29 cellular contexts compared by ENCODE assay signal in the genomic region with DNA sequence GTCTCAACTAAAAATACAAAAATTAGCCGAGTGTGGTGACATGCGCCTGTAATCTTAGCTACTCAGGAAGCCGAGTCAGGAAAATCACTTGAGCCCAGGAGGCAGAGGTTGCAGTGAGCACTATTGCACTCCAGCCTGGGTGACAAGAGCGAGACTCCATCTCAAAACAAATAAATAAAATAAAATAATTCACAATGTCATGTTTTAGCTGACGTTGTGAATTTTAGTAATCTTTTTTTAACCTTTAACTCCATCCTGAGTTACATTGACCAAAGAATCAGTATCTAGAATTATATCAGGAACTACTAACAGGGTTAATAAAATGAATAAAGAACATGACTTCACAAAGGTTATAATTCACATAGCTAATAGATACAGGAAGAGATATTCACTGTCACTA.
"Had no signal": no experiment of that assay in that cellular context is flagged by ENCODE, and none has a peak within 500 bp of the region (broad histone marks: within the 10 kb centered on the region; RNA-seq: fewer than 3 reads in every experiment).

No MANE protein-coding gene starts in this region.

- H3K4me3 ChIP-seq: left lung, lower lobe of right lung, neural progenitor cell, pancreas, prostate gland, sigmoid colon, spleen, suprapubic skin, thoracic aorta, tibial nerve, uterus had no signal

- H3K27me3 Mint-ChIP-seq: stimulated activated naive CD8-positive, alpha-beta T cell treated with anti-CD3 and anti-CD28 coated beads, Interleukin-15, Interleukin-2, amounts not matched to agents 100 ng/mL and 50 ng/mL, for 24 hours; type B pancreatic cell had no signal

- H3K9me3 ChIP-seq: left lung, lower lobe of right lung, pancreas, prostate gland, sigmoid colon, spleen, suprapubic skin, thoracic aorta, tibial nerve, uterus had no signal

- ATAC-seq: left colon; left lung; lower lobe of right lung; natural killer cell; pancreas; right cardiac atrium; stimulated activated effector memory CD8-positive, alpha-beta T cell treated with anti-CD3 and anti-CD28 coated beads, Interleukin-12 subunit alpha, Interleukin-12 subunit beta, amount 100 ng/mL, for 72 hours had no signal

- H3K9ac ChIP-seq: neural progenitor cell had no signal

- H3K4me3 Mint-ChIP-seq: immature natural killer cell; natural killer cell; nephron progenitor cell; neural progenitor cell; stimulated activated effector memory CD8-positive, alpha-beta T cell treated with anti-CD3 and anti-CD28 coated beads, Interleukin-12 subunit alpha, Interleukin-12 subunit beta, amount 100 ng/mL, for 72 hours; stimulated activated naive CD8-positive, alpha-beta T cell treated with anti-CD3 and anti-CD28 coated beads, Interleukin-15, Interleukin-2, amounts not matched to agents 100 ng/mL and 50 ng/mL, for 24 hours; type B pancreatic cell had no signal

- H3K27ac Mint-ChIP-seq: nephron progenitor cell; neural progenitor cell; stimulated activated effector memory CD8-positive, alpha-beta T cell treated with anti-CD3 and anti-CD28 coated beads, Interleukin-12 subunit alpha, Interleukin-12 subunit beta, amount 100 ng/mL, for 72 hours; type B pancreatic cell had no signal

- H3K9me3 Mint-ChIP-seq: immature natural killer cell; natural killer cell; nephron progenitor cell; neural progenitor cell; stimulated activated effector memory CD8-positive, alpha-beta T cell treated with anti-CD3 and anti-CD28 coated beads, Interleukin-12 subunit alpha, Interleukin-12 subunit beta, amount 100 ng/mL, for 72 hours; stimulated activated naive CD8-positive, alpha-beta T cell treated with anti-CD3 and anti-CD28 coated beads, Interleukin-15, Interleukin-2, amounts not matched to agents 100 ng/mL and 50 ng/mL, for 24 hours; type B pancreatic cell had no signal

- H3K36me3 Mint-ChIP-seq: natural killer cell had no signal

- H3K36me3 ChIP-seq: prostate gland, uterus had no signal

- H3K27me3 ChIP-seq: left lung, neural progenitor cell, pancreas, sigmoid colon, spleen, suprapubic skin, tibial nerve, uterus had no signal

- DNase-seq: hypothalamus; immature natural killer cell; kidney; left colon; left lung; lower lobe of right lung; mammary epithelial cell; mesenchymal stem cell; natural killer cell; nephron progenitor cell; pancreas; posterior cingulate gyrus; retina; right cardiac atrium; sigmoid colon; small intestine; spleen; stimulated activated CD4-positive, alpha-beta T cell treated with anti-CD3 and anti-CD28 coated beads, Interleukin-4, amount 100 ng/mL, for 24 hours; stimulated activated naive CD4-positive, alpha-beta T cell; uterus had no signal

- H2AFZ ChIP-seq: neural progenitor cell had no signal

- FAIRE-seq: islet of Langerhans, kidney, pancreas, small intestine had no signal

- H3K4me2 ChIP-seq: neural progenitor cell had no signal

- H3K27ac ChIP-seq: left lung, lower lobe of right lung, neural progenitor cell, pancreas, prostate gland, sigmoid colon, spleen, suprapubic skin, thoracic aorta, tibial nerve, uterus had no signal
